In the genomic region with DNA sequence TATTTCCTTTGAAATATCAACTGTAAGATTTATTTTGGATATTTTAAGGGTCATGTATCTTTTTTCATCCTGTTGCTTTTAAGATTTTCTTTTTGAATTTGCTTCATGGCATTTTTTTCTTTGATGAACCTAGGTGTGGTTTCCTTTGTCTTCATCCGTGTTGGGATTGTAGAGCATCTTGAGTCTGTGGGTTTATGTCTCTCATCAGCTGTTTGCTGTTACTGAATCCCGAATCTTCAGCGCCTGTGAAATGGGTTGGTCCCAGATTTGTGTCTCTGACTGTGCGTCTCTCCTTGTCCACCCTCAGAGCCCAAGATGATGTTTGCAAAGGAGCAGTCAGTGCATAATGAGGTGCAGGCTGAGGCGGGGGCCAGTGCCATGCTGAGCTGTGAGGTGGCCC, we compare ENCODE assay signal across 6 cellular contexts. TPM values are rescaled to one million over a fixed set of nuclear protein-coding genes. Genes with fewer than 3 reads are reported as not detected.
A peak's percentile ranks its signal among the peaks of the same experiment; 100 is the strongest.
DNase-seq lines count a peak whose midpoint lies in the region; ATAC-seq, FAIRE-seq and TF ChIP-seq lines count a peak whose summit lies in the region.
"Not testable (repeated sequence)": the region's sequence is repeated elsewhere in the genome, so short reads cannot be mapped to it uniquely, and the experiment has no call there.

No MANE protein-coding gene starts in this region.

- H3K79me2 ChIP-seq in K562 (ENCODE audit: control insufficient read depth, insufficient read depth, low read length) = not testable (repeated sequence)

- TF ChIP-seq POLR2A in K562 (conservative IDR thresholded peaks at IDR 0.05) = not testable (repeated sequence)

- H3K9me1 ChIP-seq in K562 (ENCODE audit: control insufficient read depth, insufficient read depth, low read length) = not testable (repeated sequence)

- H3K27ac ChIP-seq in K562 (ENCODE audit: extremely low read depth, low read depth, low read length) = not testable (repeated sequence)

- H3K9me3 ChIP-seq in K562 (replicated peaks; ENCODE audit: control insufficient read depth, insufficient read depth, low read depth, low read length) = peaks cover 23% of the 10 kb centered on the region

- DNase-seq in T-cell; WTC11 (ENCODE audit: low spot score); K562 (ENCODE audit: extremely low read depth in 1 of 4, low spot score in 3 of 4); endothelial cell (ENCODE audit: low spot score): not testable (repeated sequence)
- peak; percentile 42 for DNase-seq in type B pancreatic cell (ENCODE audit: extremely low spot score, unreplicated experiment)

- H3K36me3 ChIP-seq in K562 (ENCODE audit: control insufficient read depth, insufficient read depth, low read length) = not testable (repeated sequence)

- not testable (repeated sequence) for H3K4me1 ChIP-seq in K562 (replicated peaks in 1 of 2; ENCODE audit: control insufficient read depth in 2 of 2, insufficient read depth in 2 of 2, low read length in 2 of 2)

- H3K4me3 Mint-ChIP-seq in T-cell = peak overlapping the region in 2 of 3 donors; percentile 43 to 45
- not testable (repeated sequence) for H3K4me3 Mint-ChIP-seq in WTC11, type B pancreatic cell
- peak overlapping the region; percentile 52 for H3K4me3 Mint-ChIP-seq in endothelial cell (ENCODE audit: unreplicated experiment)

- H3K4me2 ChIP-seq in K562 (ENCODE audit: insufficient read depth, low read length) = not testable (repeated sequence)

- not testable (repeated sequence) for BruUV-seq in K562 (replicated peaks; lab: Mats Ljungman, UMichigan)

- 18% methylated on average over 5 of the region's 5 CpGs for WGBS in K562 (ENCODE audit: insufficient coverage, low coverage, missing lambda C conversion rate)

- not testable (repeated sequence) for H3K9ac ChIP-seq in K562 (ENCODE audit: insufficient read depth in 1 of 2, low read depth in 2 of 2, low read length in 2 of 2)

- H3K27me3 Mint-ChIP-seq in T-cell; WTC11 (ENCODE audit: low read depth); endothelial cell (ENCODE audit: unreplicated experiment); type B pancreatic cell: not testable (repeated sequence)

- H3K36me3 Mint-ChIP-seq in T-cell (peaks cover 93% of the 10 kb centered on the region), WTC11 (peaks cover 95% of the 10 kb centered on the region), endothelial cell (ENCODE audit: low read depth, unreplicated experiment) (peaks cover 56% of the 10 kb centered on the region), type B pancreatic cell (peaks cover 80% of the 10 kb centered on the region)

- peaks cover 28 to 60% (median 46%) of the 10 kb centered on the region in 3 donors for H3K9me3 Mint-ChIP-seq in T-cell
- H3K9me3 Mint-ChIP-seq in WTC11 = peaks cover 58% of the 10 kb centered on the region
- H3K9me3 Mint-ChIP-seq in endothelial cell (ENCODE audit: unreplicated experiment) = not testable (repeated sequence)
- peaks cover 34% of the 10 kb centered on the region for H3K9me3 Mint-ChIP-seq in type B pancreatic cell

- not testable (repeated sequence) for TF ChIP-seq EP300 in K562 (IDR thresholded peaks at IDR 0.05; ENCODE audit: low read length)

- not testable (repeated sequence) for TF ChIP-seq RAD21 in K562 (CRISPR knock-in tag; conservative IDR thresholded peaks at IDR 0.05 in 1 of 2, IDR thresholded peaks at IDR 0.05 in 1 of 2)

- not testable (repeated sequence) for H2AFZ ChIP-seq in K562 (ENCODE audit: low read depth, low read length)

- intact Hi-C loops in K562 (cut with micrococcal nuclease) = not testable (repeated sequence)

- FAIRE-seq in G401.6 (lab: Jason Lieb, UNC) = peak; percentile 57
- FAIRE-seq in K562 (lab: Jason Lieb, UNC) = not testable (repeated sequence)

- POLR2A ChIA-PET in T-cell (lab: Charles Lee); WTC11 (lab: Charles Lee): not testable (repeated sequence)
- POLR2A ChIA-PET in K562 (lab: Yijun Ruan, JAX) = interaction anchor here (1.5 kb wide), 1 partner anchor 16 kb away, joined by 3 read pairs; no protein-coding TSS in a partner anchor

- in situ Hi-C loops in K562 (cut with MboI) = not testable (repeated sequence)

- CTCF ChIA-PET in T-cell (lab: Charles Lee); K562 (lab: Yijun Ruan, JAX; ENCODE audit: low intra/inter-chr PET ratio): not testable (repeated sequence)
- CTCF ChIA-PET in WTC11 (lab: Charles Lee) = interaction anchor here (1.2 kb wide), 1 partner anchor 31 kb away, joined by 4 read pairs; no protein-coding TSS in a partner anchor

- H3K4me3 ChIP-seq in K562 = not testable (repeated sequence)

- not testable (repeated sequence) for ATAC-seq in T-cell (replicated peaks in 1 of 4); WTC11; K562

- peaks cover 15 to 16% (median 16%) of the 10 kb centered on the region in 3 donors for H3K4me1 Mint-ChIP-seq in T-cell
- not testable (repeated sequence) for H3K4me1 Mint-ChIP-seq in WTC11; endothelial cell (ENCODE audit: unreplicated experiment); type B pancreatic cell (ENCODE audit: unreplicated experiment)

- H3K27me3 ChIP-seq in K562 (ENCODE audit: control insufficient read depth in 2 of 2, insufficient read depth in 2 of 2, low read length in 2 of 2) = not testable (repeated sequence)

- not testable (repeated sequence) for H3K27ac Mint-ChIP-seq in T-cell; WTC11; endothelial cell (ENCODE audit: unreplicated experiment); type B pancreatic cell

- TF ChIP-seq CTCF in WTC11 (IDR thresholded peaks at IDR 0.05); K562 (IDR thresholded peaks at IDR 0.05 in 2 of 3, conservative IDR thresholded peaks at IDR 0.05 in 1 of 3; ENCODE audit: insufficient read depth in 2 of 3, low read depth in 1 of 3, low read length in 3 of 3); endothelial cell (IDR thresholded peaks at IDR 0.05; ENCODE audit: unreplicated experiment); type B pancreatic cell (conservative IDR thresholded peaks at IDR 0.05): not testable (repeated sequence)

- H4K20me1 ChIP-seq in K562 (replicated peaks; ENCODE audit: control insufficient read depth, insufficient read depth, low read length) = not testable (repeated sequence)

TF ChIP-seq in WTC11, 78 proteins besides CTCF, POLR2A, EP300 and RAD21:
- peak; percentile 33; the same call in 1 of the 2 replicates for TF ChIP-seq ZNF317 (CRISPR knock-in tag; IDR thresholded peaks at IDR 0.05; ENCODE audit: borderline replicate concordance, low read depth)

TF ChIP-seq in K562, 482 proteins besides CTCF, POLR2A, EP300 and RAD21:
- TF ChIP-seq TRIM28 (IDR thresholded peaks at IDR 0.05) (peak; percentile 43; the same call in 1 of the 2 replicates), CBX3 (IDR thresholded peaks at IDR 0.05; ENCODE audit: borderline replicate concordance in 1 of 2, low read length in 2 of 2) (peak in 1 of 2 experiments; percentile 73; a peak in 1 of 3 replicates), ZNF445 (CRISPR knock-in tag; IDR thresholded peaks at IDR 0.05; ENCODE audit: low read depth) (peak; percentile 83; the same call in 1 of the 2 replicates)
- TF ChIP-seq, protein P1, sequence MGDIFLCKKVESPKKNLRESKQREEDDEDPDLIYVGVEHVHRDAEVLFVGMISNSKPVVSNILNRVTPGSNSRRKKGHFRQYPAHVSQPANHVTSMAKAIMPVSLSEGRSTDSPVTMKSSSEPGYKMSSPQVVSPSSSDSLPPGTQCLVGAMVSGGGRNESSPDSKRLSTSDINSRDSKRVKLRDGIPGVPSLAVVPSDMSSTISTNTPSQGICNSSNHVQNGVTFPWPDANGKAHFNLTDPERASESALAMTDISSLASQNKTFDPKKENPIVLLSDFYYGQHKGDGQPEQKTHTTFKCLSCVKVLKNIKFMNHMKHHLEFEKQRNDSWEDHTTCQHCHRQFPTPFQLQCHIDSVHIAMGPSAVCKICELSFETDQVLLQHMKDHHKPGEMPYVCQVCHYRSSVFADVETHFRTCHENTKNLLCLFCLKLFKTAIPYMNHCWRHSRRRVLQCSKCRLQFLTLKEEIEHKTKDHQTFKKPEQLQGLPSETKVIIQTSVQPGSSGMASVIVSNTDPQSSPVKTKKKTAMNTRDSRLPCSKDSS (IDR thresholded peaks at IDR 0.05; ENCODE audit: low read depth, partially characterized antibody) = peak; percentile 28

RNA-seq across cellular contexts. Expression of a gene that starts 36.1 kb away (rescaled TPM):
- total RNA-seq in T-cell (100 to 1,000 TPM in 2 of 5 donors, 10 to 100 TPM in 3; 77.9 to 133 (median 81.4) TPM), WTC11 (2021) (38.8 to 47.7 TPM (median 47.5 TPM) in 3 replicates), K562 (2014; rRNA removed) (11.8 and 12.0 TPM in 2 replicates), K562 (2014; rRNA removed; fragmentation: Illumina TruSeq; extraction: Trizol) (0.83 and 1.7 TPM in 2 replicates), K562 (2015; rRNA removed; fragmentation: Illumina TruSeq; extraction: Trizol) (4.1 and 5.0 TPM in 2 replicates), K562 (2021) (17.4 and 19.7 TPM in 2 replicates), endothelial cell (ENCODE audit: unreplicated experiment) (16.9 TPM), type B pancreatic cell (ENCODE audit: low replicate concordance) (17.2 and 48.9 TPM in 2 replicates)
- total RNA-seq in K562 (2011; cell fraction: chromatin; rRNA removed; ENCODE audit: low replicate concordance) = 22.3 and 52.9 TPM in 2 replicates
- total RNA-seq in K562 (2011; cell fraction: nucleolus; rRNA removed) = 25.5 and 27.1 TPM in 2 replicates
- 20.5 and 20.6 TPM in 2 replicates for total RNA-seq in K562 (2011; cell fraction: nucleoplasm; rRNA removed)
- polyA plus RNA-seq in K562 (2011; rRNA removed) (3.4 and 5.6 TPM in 2 replicates), K562 (2014; fragmentation: Illumina TruSeq; extraction: Trizol) (3.6 and 6.9 TPM in 2 replicates), K562 (2014; fragmentation: Nextera tagmentation; extraction: Ambion mirVana) (under 1 TPM; 0.18 to 0.29 TPM), K562 (2014; rRNA removed) (11.1 and 12.5 TPM in 2 replicates)
- 3.0 and 8.2 TPM in 2 replicates for polyA plus RNA-seq in K562 (2011; cell fraction: cytosol; rRNA removed)
- 22.5 and 42.0 TPM in 2 replicates for polyA plus RNA-seq in K562 (2011; cell fraction: nucleus; rRNA removed)
- 15.8 and 26.7 TPM in 2 replicates for polyA plus RNA-seq in K562 (2012)
- 3.4 TPM in 2 replicates for polyA minus RNA-seq in K562 (2011; rRNA and poly(A)+ RNA removed)
- polyA minus RNA-seq in K562 (2011; cell fraction: cytosol; rRNA and poly(A)+ RNA removed) = 8.2 and 10.9 TPM in 2 replicates
- 7.0 and 7.1 TPM in 2 replicates for polyA minus RNA-seq in K562 (2011; cell fraction: nucleus; rRNA and poly(A)+ RNA removed)
